ENCODE assay signal across 14 cellular contexts in genomic region chr3:120429921-120430361, GRCh38. TPM values are rescaled to one million over a fixed set of nuclear protein-coding genes. Genes with fewer than 3 reads are reported as not detected.
DNase-seq lines count a peak whose midpoint lies in the region; ATAC-seq and TF ChIP-seq lines count a peak whose summit lies in the region.
"Had no signal": no experiment of that assay in that cellular context is flagged by ENCODE, and none has a peak within 500 bp of the region (broad histone marks: within the 10 kb centered on the region; RNA-seq: fewer than 3 reads in every experiment).

No MANE protein-coding gene starts in this region.

- peak overlapping the region; percentile 11; the same call in 1 of the 2 replicates for H3K9ac ChIP-seq in SK-N-SH
- H3K9ac ChIP-seq: BLaER1 treated with 17β-estradiol and CSF1 and Interleukin-3, amounts not matched to agents 10 nM and 100 nM had no signal

- H3K4me1 ChIP-seq in SK-N-SH (ENCODE audit: control insufficient read depth in 1 of 2, insufficient read depth in 2 of 2, low read depth in 1 of 2, low read length in 1 of 2): peaks cover 18 to 81% of the 10 kb centered on the region in 2 experiments
- H3K4me1 ChIP-seq in vagina: peaks cover 94% of the 10 kb centered on the region
- H3K4me1 ChIP-seq: BLaER1 treated with 17β-estradiol and CSF1 and Interleukin-3, amounts not matched to agents 10 nM and 100 nM had no signal

- WGBS in SK-N-SH (ENCODE audit: low lambda C conversion rate): no CpG with 5 or more reads among the region's 1 CpG

- TF ChIP-seq POLR2A in vagina (IDR thresholded peaks at IDR 0.05): no peak

- no peaks in the 10 kb centered on the region for H3K9me2 ChIP-seq in SK-N-SH

- TF ChIP-seq CTCF in SK-N-SH (IDR thresholded peaks at IDR 0.05) (no peak), fibroblast of villous mesenchyme (IDR thresholded peaks at IDR 0.05; ENCODE audit: insufficient read depth, low read depth, low read length) (no peak), vagina (IDR thresholded peaks at IDR 0.05) (no peak)

- H3K27me3 ChIP-seq in SK-N-SH (ENCODE audit: insufficient read depth): no peaks in the 10 kb centered on the region
- H3K27me3 ChIP-seq in vagina: no peaks in the 10 kb centered on the region
- H3K27me3 ChIP-seq: adrenal gland; BLaER1 treated with 17β-estradiol and CSF1 and Interleukin-3, amounts not matched to agents 10 nM and 100 nM; hepatocyte had no signal

- no peaks in the 10 kb centered on the region for H4K20me1 ChIP-seq in SK-N-SH (ENCODE audit: insufficient read depth)
- H4K20me1 ChIP-seq: BLaER1 treated with 17β-estradiol and CSF1 and Interleukin-3, amounts not matched to agents 10 nM and 100 nM had no signal

- H3K36me3 Mint-ChIP-seq in T-cell: no peaks in the 10 kb centered on the region

- no peak for TF ChIP-seq RAD21 in SK-N-SH (IDR thresholded peaks at IDR 0.05; ENCODE audit: low read length)

- POLR2A ChIA-PET in SK-N-SH (lab: Yijun Ruan, JAX) (no interaction called here), T-cell (lab: Charles Lee) (no interaction called here)

- DNase-seq in EL (peak; percentile 81), SK-N-SH (no peak), fibroblast of villous mesenchyme (ENCODE audit: low read depth) (peak; percentile 90), renal cortical epithelial cell (ENCODE audit: low read depth) (peak; percentile 58), vagina (ENCODE audit: extremely low spot score in 2 of 2) (no peak), T-cell (no peak)
- DNase-seq in central memory CD4-positive, alpha-beta T cell: no peak
- DNase-seq in activated T-cell treated with anti-CD3 and anti-CD28 coated beads, Interleukin-2, amount 50 U/mL, for 48 hours: no peak
- DNase-seq: activated CD4-positive, CD25-positive, alpha-beta regulatory T cell; adrenal gland; effector CD4-positive, alpha-beta T cell; stimulated activated CD8-positive, alpha-beta memory T cell treated with anti-CD3 and anti-CD28 coated beads, Interleukin-4, amount 100 ng/mL, for 48 hours had no signal

- intact Hi-C loops in vagina (cut with DNase I): loop anchor here (10.0 kb wide), 1 partner anchor 335 kb away; the partner anchor contains the start of gene GSK3B

- no peak overlapping the region for H3K4me3 Mint-ChIP-seq in T-cell

- no peak overlapping the region for H2AFZ ChIP-seq in SK-N-SH (ENCODE audit: low read depth)
- H2AFZ ChIP-seq: hepatocyte had no signal

- H3K4me2 ChIP-seq in SK-N-SH: peak overlapping the region; percentile 25
- H3K4me2 ChIP-seq: BLaER1 treated with 17β-estradiol and CSF1 and Interleukin-3, amounts not matched to agents 10 nM and 100 nM; hepatocyte had no signal

- peaks cover 97% of the 10 kb centered on the region for H3K79me2 ChIP-seq in SK-N-SH (ENCODE audit: insufficient read depth)

- CTCF ChIA-PET in SK-N-SH (lab: Yijun Ruan, JAX): interaction anchor here (1.0 to 2.9 kb wide), 4 partner anchors 10 to 129 kb away, joined by 3 to 11 read pairs (median 7); no protein-coding TSS in a partner anchor
- CTCF ChIA-PET in T-cell (lab: Charles Lee): interaction anchor here in 1 of 2 donors (0.6 kb wide), 1 partner anchor 309 kb away, joined by 3 read pairs; no protein-coding TSS in a partner anchor

- H3K9me3 Mint-ChIP-seq in T-cell: no peaks in the 10 kb centered on the region

- ATAC-seq in T-cell (replicated peaks in 1 of 4): no peak

- H3K9me3 ChIP-seq in SK-N-SH: no peaks in the 10 kb centered on the region
- H3K9me3 ChIP-seq in vagina: no peaks in the 10 kb centered on the region
- H3K9me3 ChIP-seq: adrenal gland; BLaER1 treated with 17β-estradiol and CSF1 and Interleukin-3, amounts not matched to agents 10 nM and 100 nM had no signal

- no peaks in the 10 kb centered on the region for H3K4me1 Mint-ChIP-seq in T-cell

- H3K27ac Mint-ChIP-seq in T-cell: no peak overlapping the region

- H3F3A ChIP-seq in SK-N-SH (replicated peaks; ENCODE audit: insufficient read depth): peaks cover 73% of the 10 kb centered on the region

- no peak for TF ChIP-seq EP300 in SK-N-SH (IDR thresholded peaks at IDR 0.05; ENCODE audit: borderline replicate concordance in 1 of 2, low read depth in 1 of 2, low read length in 1 of 2)

- peaks cover 8 to 23% of the 10 kb centered on the region in 2 donors for H3K27me3 Mint-ChIP-seq in T-cell

- H3K4me3 ChIP-seq in SK-N-SH (ENCODE audit: low read depth in 2 of 2, low read length in 1 of 2) (no peak overlapping the region), fibroblast of villous mesenchyme (ENCODE audit: low read depth, low read length) (no peak overlapping the region), vagina (no peak overlapping the region)
- H3K4me3 ChIP-seq: adrenal gland; BLaER1 treated with 17β-estradiol and CSF1 and Interleukin-3, amounts not matched to agents 10 nM and 100 nM; hepatocyte had no signal

- H3K36me3 ChIP-seq in SK-N-SH (replicated peaks in 1 of 2; ENCODE audit: control insufficient read depth in 1 of 2, insufficient read depth in 2 of 2, low read length in 1 of 2): peaks cover 6 to 33% of the 10 kb centered on the region in 2 experiments
- no peaks in the 10 kb centered on the region for H3K36me3 ChIP-seq in vagina

- H3K27ac ChIP-seq in SK-N-SH (ENCODE audit: low read depth in 2 of 2, low read length in 1 of 2) (peak overlapping the region; percentile 23 to 96; a peak in 3 of 4 replicates), vagina (no peak overlapping the region)
- H3K27ac ChIP-seq: BLaER1 treated with 17β-estradiol and CSF1 and Interleukin-3, amounts not matched to agents 10 nM and 100 nM; hepatocyte had no signal

TF ChIP-seq in SK-N-SH, 30 proteins besides CTCF, POLR2A, EP300 and RAD21:
- TF ChIP-seq NRF1 (IDR thresholded peaks at IDR 0.05; ENCODE audit: low read depth, low read length): no peak
- TF ChIP-seq, protein P1, sequence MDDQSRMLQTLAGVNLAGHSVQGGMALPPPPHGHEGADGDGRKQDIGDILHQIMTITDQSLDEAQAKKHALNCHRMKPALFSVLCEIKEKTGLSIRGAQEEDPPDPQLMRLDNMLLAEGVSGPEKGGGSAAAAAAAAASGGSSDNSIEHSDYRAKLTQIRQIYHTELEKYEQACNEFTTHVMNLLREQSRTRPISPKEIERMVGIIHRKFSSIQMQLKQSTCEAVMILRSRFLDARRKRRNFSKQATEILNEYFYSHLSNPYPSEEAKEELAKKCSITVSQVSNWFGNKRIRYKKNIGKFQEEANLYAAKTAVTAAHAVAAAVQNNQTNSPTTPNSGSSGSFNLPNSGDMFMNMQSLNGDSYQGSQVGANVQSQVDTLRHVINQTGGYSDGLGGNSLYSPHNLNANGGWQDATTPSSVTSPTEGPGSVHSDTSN (IDR thresholded peaks at IDR 0.05): 0 out of 2 replicates have a peak, but pooled peaks have one; percentile 7
- no peak for TF ChIP-seq CHD2 (IDR thresholded peaks at IDR 0.05; ENCODE audit: low read length, partially characterized antibody)

RNA-seq across cellular contexts. Expression of gene FSTL1, which starts 20.9 kb away (rescaled TPM):
- polyA plus RNA-seq in SK-N-SH (2012; rRNA removed): 329 and 454 TPM in 2 replicates
- polyA plus RNA-seq in SK-N-SH (2012; cell fraction: cytosol; rRNA removed): 409 and 444 TPM in 2 replicates
- polyA plus RNA-seq in SK-N-SH (2012; cell fraction: nucleus; rRNA removed): 657 and 858 TPM in 2 replicates
- total RNA-seq in fibroblast of villous mesenchyme: 997 and 1,795 TPM in 2 replicates
- 740 and 1,387 TPM in 2 replicates for total RNA-seq in renal cortical epithelial cell
- 387 TPM for total RNA-seq in vagina
- total RNA-seq in T-cell: 1 to 10 TPM in 3 of 5 donors, under 1 TPM in 2; 0.76 to 5.1 (median 1.5) TPM

Comparison
In these comparisons a context has a peak if more than half of its experiments do, and no peak if none do; other contexts are left out.
1. DNase-seq: peak in EL (single experiment), fibroblast of villous mesenchyme (single experiment) and renal cortical epithelial cell (single experiment); none in SK-N-SH (single experiment), central memory CD4-positive, alpha-beta T cell (single experiment), vagina (0 of 2), activated T-cell treated with anti-CD3 and anti-CD28 coated beads, Interleukin-2, amount 50 U/mL, for 48 hours (0 of 2) and T-cell (0 of 34).
2. RNA of gene FSTL1, which starts 20.9 kb away (total RNA-seq): 997 to 1,795 TPM in fibroblast of villous mesenchyme, 740 to 1,387 TPM in renal cortical epithelial cell and 387 TPM in vagina (single experiment); 0.76 to 5.1 TPM in T-cell; every median in the first group is over 10 times any median in the second.